Comparison of ENCODE assay signal across 25 cellular contexts in genomic region chr7:152006336-152006735, GRCh38. TPM values are rescaled to one million over a fixed set of nuclear protein-coding genes. Genes with fewer than 3 reads are reported as not detected.
"Had no signal": no experiment of that assay in that cellular context is flagged by ENCODE, and none has a peak within 500 bp of the region (broad histone marks: within the 10 kb centered on the region; RNA-seq: fewer than 3 reads in every experiment).

No MANE protein-coding gene starts in this region.

- DNase-seq: activated CD4-positive, alpha-beta T cell treated with anti-CD3 and anti-CD28 coated beads for 1 hour; activated CD4-positive, alpha-beta T cell treated with anti-CD3 and anti-CD28 coated beads, Interleukin-2, amount 50 U/mL, for 4 hours; activated effector memory CD4-positive, alpha-beta T cell treated with anti-CD3 and anti-CD28 coated beads, Interleukin-2, amount 50 U/mL, for 16 hours; activated naive CD4-positive, alpha-beta T cell treated with anti-CD3 and anti-CD28 coated beads, Interleukin-2, amount 50 U/mL, for 16 hours; activated T-cell treated with anti-CD3 and anti-CD28 coated beads, Interleukin-2, amount 50 U/mL, for 72 hours; cortex of kidney; erythroblast; heart left ventricle; mucosa of descending colon; naive B cell; stimulated activated CD4-positive, alpha-beta T cell treated with anti-CD3 and anti-CD28 coated beads, Interleukin-2, amount 100 ng/mL, for 24 hours; stimulated activated naive CD4-positive, alpha-beta T cell treated with Interleukin-2 at 50 U/mL for 16 hours; tibial artery; uterus; WERI-Rb-1 had no signal

- H3K4me3 ChIP-seq: ascending aorta, breast epithelium, gastroesophageal sphincter, heart left ventricle, mucosa of descending colon, neural progenitor cell, tibial artery, uterus had no signal

- FAIRE-seq: endometrium had no signal

RNA-seq across cellular contexts. Expression of gene GALNTL5, which starts 50.1 kb away (rescaled TPM):
- total RNA-seq: activated CD8-positive, alpha-beta memory T cell treated with anti-CD3 and anti-CD28 coated beads for 36 hours; activated T-cell treated with anti-CD3 and anti-CD28 coated beads, Interleukin-2, amount 50 U/mL, for 72 hours; ascending aorta; breast epithelium; gastroesophageal sphincter; liver; mucosa of descending colon; osteoblast; progenitor cell of endocrine pancreas; subcutaneous adipose tissue; uterus had no signal
